1 cellular context compared by ENCODE assay signal in the genomic region with DNA sequence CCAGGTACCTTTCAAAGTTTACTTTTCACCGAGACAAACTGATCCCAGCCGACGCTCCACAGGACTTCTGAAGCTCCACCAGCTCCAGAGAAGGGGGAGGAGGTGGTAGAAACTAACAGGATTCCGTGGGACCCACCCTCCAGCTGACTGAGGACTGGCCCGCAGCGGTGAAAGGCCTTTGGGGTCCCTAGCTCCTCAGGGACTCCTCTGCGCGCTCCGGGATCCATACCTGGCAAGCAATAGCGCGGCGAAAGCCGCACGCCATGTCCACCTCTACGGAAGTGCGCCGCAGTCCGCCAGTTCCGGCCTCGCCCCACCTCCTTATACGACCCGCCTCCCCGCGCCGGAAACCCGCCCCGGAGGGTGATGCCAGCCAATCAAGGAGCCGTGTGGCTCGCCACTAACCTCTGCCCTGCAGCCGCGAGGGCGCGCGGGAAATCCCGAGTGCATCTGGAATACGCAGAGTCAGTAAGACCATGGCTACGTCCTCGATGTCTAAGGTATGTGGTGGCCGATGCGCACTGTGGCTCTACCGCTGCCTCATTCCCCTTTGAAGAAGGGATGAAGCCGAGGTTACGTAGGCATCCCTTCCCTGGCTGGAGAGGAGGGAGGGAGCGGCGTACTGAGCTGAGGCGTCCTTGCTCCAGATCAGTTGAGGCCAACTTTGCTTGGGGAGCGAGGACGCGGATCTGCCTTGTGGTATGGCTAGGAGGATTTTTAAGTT.
TF ChIP-seq lines count a peak whose summit lies in the region.

A gene (plus strand): TSS at position 443 of the 724 bp plus-strand sequence. CDS start 34 bp downstream, at position 477.
A gene with protein sequence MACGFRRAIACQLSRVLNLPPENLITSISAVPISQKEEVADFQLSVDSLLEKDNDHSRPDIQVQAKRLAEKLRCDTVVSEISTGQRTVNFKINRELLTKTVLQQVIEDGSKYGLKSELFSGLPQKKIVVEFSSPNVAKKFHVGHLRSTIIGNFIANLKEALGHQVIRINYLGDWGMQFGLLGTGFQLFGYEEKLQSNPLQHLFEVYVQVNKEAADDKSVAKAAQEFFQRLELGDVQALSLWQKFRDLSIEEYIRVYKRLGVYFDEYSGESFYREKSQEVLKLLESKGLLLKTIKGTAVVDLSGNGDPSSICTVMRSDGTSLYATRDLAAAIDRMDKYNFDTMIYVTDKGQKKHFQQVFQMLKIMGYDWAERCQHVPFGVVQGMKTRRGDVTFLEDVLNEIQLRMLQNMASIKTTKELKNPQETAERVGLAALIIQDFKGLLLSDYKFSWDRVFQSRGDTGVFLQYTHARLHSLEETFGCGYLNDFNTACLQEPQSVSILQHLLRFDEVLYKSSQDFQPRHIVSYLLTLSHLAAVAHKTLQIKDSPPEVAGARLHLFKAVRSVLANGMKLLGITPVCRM (minus strand): TSS at position 295 of the 724 bp plus-strand sequence. CDS start 30 bp downstream, at position 265.

TF ChIP-seq in K562, 482 proteins besides CTCF, POLR2A, EP300 and RAD21 (continued from another document and continues in another):
- TF ChIP-seq, protein P1, sequence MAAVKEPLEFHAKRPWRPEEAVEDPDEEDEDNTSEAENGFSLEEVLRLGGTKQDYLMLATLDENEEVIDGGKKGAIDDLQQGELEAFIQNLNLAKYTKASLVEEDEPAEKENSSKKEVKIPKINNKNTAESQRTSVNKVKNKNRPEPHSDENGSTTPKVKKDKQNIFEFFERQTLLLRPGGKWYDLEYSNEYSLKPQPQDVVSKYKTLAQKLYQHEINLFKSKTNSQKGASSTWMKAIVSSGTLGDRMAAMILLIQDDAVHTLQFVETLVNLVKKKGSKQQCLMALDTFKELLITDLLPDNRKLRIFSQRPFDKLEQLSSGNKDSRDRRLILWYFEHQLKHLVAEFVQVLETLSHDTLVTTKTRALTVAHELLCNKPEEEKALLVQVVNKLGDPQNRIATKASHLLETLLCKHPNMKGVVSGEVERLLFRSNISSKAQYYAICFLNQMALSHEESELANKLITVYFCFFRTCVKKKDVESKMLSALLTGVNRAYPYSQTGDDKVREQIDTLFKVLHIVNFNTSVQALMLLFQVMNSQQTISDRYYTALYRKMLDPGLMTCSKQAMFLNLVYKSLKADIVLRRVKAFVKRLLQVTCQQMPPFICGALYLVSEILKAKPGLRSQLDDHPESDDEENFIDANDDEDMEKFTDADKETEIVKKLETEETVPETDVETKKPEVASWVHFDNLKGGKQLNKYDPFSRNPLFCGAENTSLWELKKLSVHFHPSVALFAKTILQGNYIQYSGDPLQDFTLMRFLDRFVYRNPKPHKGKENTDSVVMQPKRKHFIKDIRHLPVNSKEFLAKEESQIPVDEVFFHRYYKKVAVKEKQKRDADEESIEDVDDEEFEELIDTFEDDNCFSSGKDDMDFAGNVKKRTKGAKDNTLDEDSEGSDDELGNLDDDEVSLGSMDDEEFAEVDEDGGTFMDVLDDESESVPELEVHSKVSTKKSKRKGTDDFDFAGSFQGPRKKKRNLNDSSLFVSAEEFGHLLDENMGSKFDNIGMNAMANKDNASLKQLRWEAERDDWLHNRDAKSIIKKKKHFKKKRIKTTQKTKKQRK (IDR thresholded peaks at IDR 0.05; ENCODE audit: borderline replicate concordance, low read depth, low read length): 0 out of 2 replicates have a peak, but pooled peaks have one; percentile 27
- TF ChIP-seq HDAC6 (IDR thresholded peaks at IDR 0.05; ENCODE audit: low read depth, low read length) (no peak), NONO (IDR thresholded peaks at IDR 0.05; ENCODE audit: low read depth in 2 of 2, low read length in 1 of 2) (no peak), ZFP1 (CRISPR knock-in tag; IDR thresholded peaks at IDR 0.05) (no peak), BHLHE40 (IDR thresholded peaks at IDR 0.05; ENCODE audit: low read length) (peak; percentile 17; the same call in 1 of the 2 replicates), ERF (CRISPR knock-in tag; IDR thresholded peaks at IDR 0.05) (no peak; the same call in 1 of the 2 replicates), CEBPB (tag; IDR thresholded peaks at IDR 0.05) (no peak), NFE2 (IDR thresholded peaks at IDR 0.05; ENCODE audit: low read depth) (peak; percentile 37; the same call in 1 of the 2 replicates), ARHGAP35 (IDR thresholded peaks at IDR 0.05; ENCODE audit: partially characterized antibody) (no peak), ZNF76 (CRISPR knock-in tag; IDR thresholded peaks at IDR 0.05; ENCODE audit: borderline replicate concordance) (no peak), ZNF717 (CRISPR knock-in tag; IDR thresholded peaks at IDR 0.05) (no peak), HSF4 (CRISPR knock-in tag; IDR thresholded peaks at IDR 0.05; ENCODE audit: borderline replicate concordance) (no peak), ETS2 (tag; IDR thresholded peaks at IDR 0.05; ENCODE audit: borderline replicate concordance, poor library complexity, severe bottlenecking) (no peak), ZNF436 (CRISPR knock-in tag; IDR thresholded peaks at IDR 0.05) (no peak), IRF2 (CRISPR knock-in tag; IDR thresholded peaks at IDR 0.05) (no peak), MTA2 (IDR thresholded peaks at IDR 0.05; ENCODE audit: low read depth) (peak; percentile 58), FOXA1 (IDR thresholded peaks at IDR 0.05; ENCODE audit: borderline replicate concordance) (no peak), EGR1 (conservative IDR thresholded peaks at IDR 0.05) (no peak), NR2C2 (CRISPR knock-in tag; IDR thresholded peaks at IDR 0.05) (peak; percentile 97), NR2C2 (tag; IDR thresholded peaks at IDR 0.05) (peak; percentile 99), NEUROD1 (IDR thresholded peaks at IDR 0.05; ENCODE audit: borderline replicate concordance, low read depth, low read length, partially characterized antibody) (peak; percentile 64), CBX8 (IDR thresholded peaks at IDR 0.05; ENCODE audit: borderline replicate concordance, extremely low read depth, low read depth, low read length, poor library complexity, severe bottlenecking) (no peak)
- TF ChIP-seq, protein P2, sequence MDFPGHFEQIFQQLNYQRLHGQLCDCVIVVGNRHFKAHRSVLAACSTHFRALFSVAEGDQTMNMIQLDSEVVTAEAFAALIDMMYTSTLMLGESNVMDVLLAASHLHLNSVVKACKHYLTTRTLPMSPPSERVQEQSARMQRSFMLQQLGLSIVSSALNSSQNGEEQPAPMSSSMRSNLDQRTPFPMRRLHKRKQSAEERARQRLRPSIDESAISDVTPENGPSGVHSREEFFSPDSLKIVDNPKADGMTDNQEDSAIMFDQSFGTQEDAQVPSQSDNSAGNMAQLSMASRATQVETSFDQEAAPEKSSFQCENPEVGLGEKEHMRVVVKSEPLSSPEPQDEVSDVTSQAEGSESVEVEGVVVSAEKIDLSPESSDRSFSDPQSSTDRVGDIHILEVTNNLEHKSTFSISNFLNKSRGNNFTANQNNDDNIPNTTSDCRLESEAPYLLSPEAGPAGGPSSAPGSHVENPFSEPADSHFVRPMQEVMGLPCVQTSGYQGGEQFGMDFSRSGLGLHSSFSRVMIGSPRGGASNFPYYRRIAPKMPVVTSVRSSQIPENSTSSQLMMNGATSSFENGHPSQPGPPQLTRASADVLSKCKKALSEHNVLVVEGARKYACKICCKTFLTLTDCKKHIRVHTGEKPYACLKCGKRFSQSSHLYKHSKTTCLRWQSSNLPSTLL (IDR thresholded peaks at IDR 0.05): no peak
- TF ChIP-seq, protein P3, sequence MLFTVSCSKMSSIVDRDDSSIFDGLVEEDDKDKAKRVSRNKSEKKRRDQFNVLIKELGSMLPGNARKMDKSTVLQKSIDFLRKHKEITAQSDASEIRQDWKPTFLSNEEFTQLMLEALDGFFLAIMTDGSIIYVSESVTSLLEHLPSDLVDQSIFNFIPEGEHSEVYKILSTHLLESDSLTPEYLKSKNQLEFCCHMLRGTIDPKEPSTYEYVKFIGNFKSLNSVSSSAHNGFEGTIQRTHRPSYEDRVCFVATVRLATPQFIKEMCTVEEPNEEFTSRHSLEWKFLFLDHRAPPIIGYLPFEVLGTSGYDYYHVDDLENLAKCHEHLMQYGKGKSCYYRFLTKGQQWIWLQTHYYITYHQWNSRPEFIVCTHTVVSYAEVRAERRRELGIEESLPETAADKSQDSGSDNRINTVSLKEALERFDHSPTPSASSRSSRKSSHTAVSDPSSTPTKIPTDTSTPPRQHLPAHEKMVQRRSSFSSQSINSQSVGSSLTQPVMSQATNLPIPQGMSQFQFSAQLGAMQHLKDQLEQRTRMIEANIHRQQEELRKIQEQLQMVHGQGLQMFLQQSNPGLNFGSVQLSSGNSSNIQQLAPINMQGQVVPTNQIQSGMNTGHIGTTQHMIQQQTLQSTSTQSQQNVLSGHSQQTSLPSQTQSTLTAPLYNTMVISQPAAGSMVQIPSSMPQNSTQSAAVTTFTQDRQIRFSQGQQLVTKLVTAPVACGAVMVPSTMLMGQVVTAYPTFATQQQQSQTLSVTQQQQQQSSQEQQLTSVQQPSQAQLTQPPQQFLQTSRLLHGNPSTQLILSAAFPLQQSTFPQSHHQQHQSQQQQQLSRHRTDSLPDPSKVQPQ (CRISPR knock-in tag; IDR thresholded peaks at IDR 0.05; ENCODE audit: borderline replicate concordance): no peak
- TF ChIP-seq, protein P4, sequence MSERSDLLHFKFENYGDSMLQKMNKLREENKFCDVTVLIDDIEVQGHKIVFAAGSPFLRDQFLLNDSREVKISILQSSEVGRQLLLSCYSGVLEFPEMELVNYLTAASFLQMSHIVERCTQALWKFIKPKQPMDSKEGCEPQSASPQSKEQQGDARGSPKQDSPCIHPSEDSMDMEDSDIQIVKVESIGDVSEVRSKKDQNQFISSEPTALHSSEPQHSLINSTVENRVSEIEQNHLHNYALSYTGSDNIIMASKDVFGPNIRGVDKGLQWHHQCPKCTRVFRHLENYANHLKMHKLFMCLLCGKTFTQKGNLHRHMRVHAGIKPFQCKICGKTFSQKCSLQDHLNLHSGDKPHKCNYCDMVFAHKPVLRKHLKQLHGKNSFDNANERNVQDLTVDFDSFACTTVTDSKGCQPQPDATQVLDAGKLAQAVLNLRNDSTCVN (CRISPR knock-in tag; IDR thresholded peaks at IDR 0.05): no peak
- TF ChIP-seq, protein P5, sequence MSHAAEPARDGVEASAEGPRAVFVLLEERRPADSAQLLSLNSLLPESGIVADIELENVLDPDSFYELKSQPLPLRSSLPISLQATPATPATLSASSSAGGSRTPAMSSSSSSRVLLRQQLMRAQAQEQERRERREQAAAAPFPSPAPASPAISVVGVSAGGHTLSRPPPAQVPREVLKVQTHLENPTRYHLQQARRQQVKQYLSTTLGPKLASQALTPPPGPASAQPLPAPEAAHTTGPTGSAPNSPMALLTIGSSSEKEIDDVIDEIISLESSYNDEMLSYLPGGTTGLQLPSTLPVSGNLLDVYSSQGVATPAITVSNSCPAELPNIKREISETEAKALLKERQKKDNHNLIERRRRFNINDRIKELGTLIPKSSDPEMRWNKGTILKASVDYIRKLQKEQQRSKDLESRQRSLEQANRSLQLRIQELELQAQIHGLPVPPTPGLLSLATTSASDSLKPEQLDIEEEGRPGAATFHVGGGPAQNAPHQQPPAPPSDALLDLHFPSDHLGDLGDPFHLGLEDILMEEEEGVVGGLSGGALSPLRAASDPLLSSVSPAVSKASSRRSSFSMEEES (CRISPR knock-in tag; IDR thresholded peaks at IDR 0.05): no peak
- TF ChIP-seq, protein P6, sequence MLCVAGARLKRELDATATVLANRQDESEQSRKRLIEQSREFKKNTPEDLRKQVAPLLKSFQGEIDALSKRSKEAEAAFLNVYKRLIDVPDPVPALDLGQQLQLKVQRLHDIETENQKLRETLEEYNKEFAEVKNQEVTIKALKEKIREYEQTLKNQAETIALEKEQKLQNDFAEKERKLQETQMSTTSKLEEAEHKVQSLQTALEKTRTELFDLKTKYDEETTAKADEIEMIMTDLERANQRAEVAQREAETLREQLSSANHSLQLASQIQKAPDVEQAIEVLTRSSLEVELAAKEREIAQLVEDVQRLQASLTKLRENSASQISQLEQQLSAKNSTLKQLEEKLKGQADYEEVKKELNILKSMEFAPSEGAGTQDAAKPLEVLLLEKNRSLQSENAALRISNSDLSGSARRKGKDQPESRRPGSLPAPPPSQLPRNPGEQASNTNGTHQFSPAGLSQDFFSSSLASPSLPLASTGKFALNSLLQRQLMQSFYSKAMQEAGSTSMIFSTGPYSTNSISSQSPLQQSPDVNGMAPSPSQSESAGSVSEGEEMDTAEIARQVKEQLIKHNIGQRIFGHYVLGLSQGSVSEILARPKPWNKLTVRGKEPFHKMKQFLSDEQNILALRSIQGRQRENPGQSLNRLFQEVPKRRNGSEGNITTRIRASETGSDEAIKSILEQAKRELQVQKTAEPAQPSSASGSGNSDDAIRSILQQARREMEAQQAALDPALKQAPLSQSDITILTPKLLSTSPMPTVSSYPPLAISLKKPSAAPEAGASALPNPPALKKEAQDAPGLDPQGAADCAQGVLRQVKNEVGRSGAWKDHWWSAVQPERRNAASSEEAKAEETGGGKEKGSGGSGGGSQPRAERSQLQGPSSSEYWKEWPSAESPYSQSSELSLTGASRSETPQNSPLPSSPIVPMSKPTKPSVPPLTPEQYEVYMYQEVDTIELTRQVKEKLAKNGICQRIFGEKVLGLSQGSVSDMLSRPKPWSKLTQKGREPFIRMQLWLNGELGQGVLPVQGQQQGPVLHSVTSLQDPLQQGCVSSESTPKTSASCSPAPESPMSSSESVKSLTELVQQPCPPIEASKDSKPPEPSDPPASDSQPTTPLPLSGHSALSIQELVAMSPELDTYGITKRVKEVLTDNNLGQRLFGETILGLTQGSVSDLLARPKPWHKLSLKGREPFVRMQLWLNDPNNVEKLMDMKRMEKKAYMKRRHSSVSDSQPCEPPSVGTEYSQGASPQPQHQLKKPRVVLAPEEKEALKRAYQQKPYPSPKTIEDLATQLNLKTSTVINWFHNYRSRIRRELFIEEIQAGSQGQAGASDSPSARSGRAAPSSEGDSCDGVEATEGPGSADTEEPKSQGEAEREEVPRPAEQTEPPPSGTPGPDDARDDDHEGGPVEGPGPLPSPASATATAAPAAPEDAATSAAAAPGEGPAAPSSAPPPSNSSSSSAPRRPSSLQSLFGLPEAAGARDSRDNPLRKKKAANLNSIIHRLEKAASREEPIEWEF (CRISPR knock-in tag; IDR thresholded peaks at IDR 0.05): no peak
- TF ChIP-seq, protein P7, sequence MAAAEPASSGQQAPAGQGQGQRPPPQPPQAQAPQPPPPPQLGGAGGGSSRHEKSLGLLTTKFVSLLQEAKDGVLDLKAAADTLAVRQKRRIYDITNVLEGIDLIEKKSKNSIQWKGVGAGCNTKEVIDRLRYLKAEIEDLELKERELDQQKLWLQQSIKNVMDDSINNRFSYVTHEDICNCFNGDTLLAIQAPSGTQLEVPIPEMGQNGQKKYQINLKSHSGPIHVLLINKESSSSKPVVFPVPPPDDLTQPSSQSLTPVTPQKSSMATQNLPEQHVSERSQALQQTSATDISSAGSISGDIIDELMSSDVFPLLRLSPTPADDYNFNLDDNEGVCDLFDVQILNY (CRISPR knock-in tag; IDR thresholded peaks at IDR 0.05): peak; percentile 94
